ENCODE assay signal across 8 cellular contexts in the genomic region with DNA sequence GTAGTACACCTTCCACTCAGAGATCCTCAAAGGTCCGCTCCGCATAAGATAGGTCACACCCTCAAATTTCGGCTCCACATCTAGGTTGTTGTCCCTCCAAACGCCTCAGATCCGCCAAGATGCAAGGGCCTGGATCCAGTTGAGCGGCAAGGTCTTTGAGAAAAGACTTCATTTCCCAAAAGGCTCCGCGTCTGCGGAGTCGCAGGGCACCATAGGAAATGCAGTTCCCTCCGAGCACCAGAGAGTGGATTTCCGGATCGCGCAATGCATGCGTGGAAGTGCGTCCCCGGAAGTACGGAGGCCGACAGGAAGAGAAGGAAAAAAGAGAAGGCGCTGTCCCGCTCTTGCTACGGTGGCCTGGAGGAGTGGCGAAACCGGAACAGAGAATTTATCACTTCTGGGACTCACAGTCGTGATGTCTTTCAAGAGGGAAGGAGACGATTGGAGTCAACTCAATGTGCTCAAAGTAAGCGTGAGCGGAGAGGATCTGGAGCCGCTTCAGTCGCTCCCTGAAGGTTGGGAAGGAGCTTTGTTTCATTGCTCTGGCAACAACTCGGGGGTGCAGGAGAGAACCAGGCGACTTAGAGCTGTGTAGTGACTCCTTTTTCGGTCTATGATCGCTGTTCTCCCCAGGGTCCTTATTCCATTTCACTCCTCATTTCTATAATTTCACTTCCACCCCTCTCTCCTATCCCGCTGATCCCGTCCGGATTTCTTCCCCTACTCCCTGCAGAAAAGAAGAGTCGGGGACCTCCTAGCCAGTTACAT.
DNase-seq lines count a peak whose midpoint lies in the region; ATAC-seq lines count a peak whose summit lies in the region.

A gene with protein sequence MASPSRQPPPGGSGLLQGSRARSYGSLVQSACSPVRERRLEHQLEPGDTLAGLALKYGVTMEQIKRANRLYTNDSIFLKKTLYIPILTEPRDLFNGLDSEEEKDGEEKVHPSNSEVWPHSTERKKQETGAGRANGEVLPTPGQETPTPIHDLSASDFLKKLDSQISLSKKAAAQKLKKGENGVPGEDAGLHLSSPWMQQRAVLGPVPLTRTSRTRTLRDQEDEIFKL (minus strand): TSS at position 165 of the 768 bp plus-strand sequence. CDS start 644 bp downstream, outside the sequence.
A gene with protein sequence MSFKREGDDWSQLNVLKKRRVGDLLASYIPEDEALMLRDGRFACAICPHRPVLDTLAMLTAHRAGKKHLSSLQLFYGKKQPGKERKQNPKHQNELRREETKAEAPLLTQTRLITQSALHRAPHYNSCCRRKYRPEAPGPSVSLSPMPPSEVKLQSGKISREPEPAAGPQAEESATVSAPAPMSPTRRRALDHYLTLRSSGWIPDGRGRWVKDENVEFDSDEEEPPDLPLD (plus strand): TSS at position 407 of the 768 bp plus-strand sequence. CDS start 9 bp downstream, at position 416.

- peak; percentile 96 for DNase-seq in AG20443 (ENCODE audit: low spot score)
- DNase-seq in NCI-H446 treated with DMSO at 0.1 percent for 48 hours (lab: John Stamatoyannopoulos, UW): peak; percentile 96
- DNase-seq in activated CD4-positive, CD25-positive, alpha-beta regulatory T cell treated with anti-CD3 and anti-CD28 coated beads, Interleukin-2, amount 50 U/mL, for 72 hours: peak; percentile 91
- DNase-seq in cerebellar nuclear complex (lab: John Stamatoyannopoulos, UW): peak; percentile 53 to 89
- peak; percentile 99 for DNase-seq in islet precursor cell
- peak; percentile 90 for DNase-seq in stimulated activated CD4-positive, alpha-beta T cell treated with anti-CD3 and anti-CD28 coated beads, Interleukin-12 subunit alpha, Interleukin-12 subunit beta, amount 100 ng/mL, for 4 hours

- ATAC-seq in GM19043 (IDR thresholded peaks at IDR 0.05; ENCODE audit: low read depth, unreplicated experiment) (peak; percentile 89), HG03354 (IDR thresholded peaks at IDR 0.05; ENCODE audit: poor library complexity, severe bottlenecking, unreplicated experiment) (peak; percentile 87)

Comparison
In these comparisons a context has a peak if more than half of its experiments do, and no peak if none do; other contexts are left out.
1. Peak in every context shown above with its lines: DNase-seq and ATAC-seq.